ENCODE assay signal across 8 cellular contexts in genomic region chrX:112841114-112841819, GRCh38. TPM values are rescaled to one million over a fixed set of nuclear protein-coding genes. Genes with fewer than 3 reads are reported as not detected.
A peak's percentile ranks its signal among the peaks of the same experiment; 100 is the strongest.
DNase-seq lines count a peak whose midpoint lies in the region; ATAC-seq and TF ChIP-seq lines count a peak whose summit lies in the region.

No MANE protein-coding gene starts in this region.

- H3K27me3 ChIP-seq in A673 (replicated peaks; ENCODE audit: insufficient read depth, low read depth, low read length, poor library complexity): no peaks in the 10 kb centered on the region
- H3K27me3 ChIP-seq in layer of hippocampus (ENCODE audit: control insufficient read depth, insufficient read depth, low read length): no peaks in the 10 kb centered on the region

- H3K9me3 ChIP-seq in A673 (ENCODE audit: low read depth, low read length, poor library complexity, severe bottlenecking): no peaks in the 10 kb centered on the region

- peak; percentile 76 for DNase-seq in A673 (ENCODE audit: low spot score)
- peak; percentile 68 for DNase-seq in NCI-H2196 (lab: John Stamatoyannopoulos, UW; ENCODE audit: unreplicated experiment)
- DNase-seq in activated CD4-positive, alpha-beta T cell treated with anti-CD3 and anti-CD28 coated beads for 1 hour: peak; percentile 60
- peak; percentile 81 for DNase-seq in choroid plexus epithelial cell (ENCODE audit: low read depth)
- DNase-seq in stimulated activated CD4-positive, alpha-beta T cell treated with anti-CD3 and anti-CD28 coated beads, Interleukin-1b, Interleukin-23, amount 100 ng/mL, for 24 hours (ENCODE audit: low read depth in 4 of 4, low spot score in 1 of 4): peak in 3 of 4 experiments; percentile 41 to 56 (median 55)

- intact Hi-C loops in A673 (cut with micrococcal nuclease; ENCODE audit: unreplicated experiment): no loop called here

- CTCF ChIA-PET in A673 (lab: Charles Lee): no interaction called here

- H3K27ac ChIP-seq in A673 (ENCODE audit: low read depth, low read length, poor library complexity, severe bottlenecking) (no peak overlapping the region), layer of hippocampus (ENCODE audit: low read depth, low read length) (peak overlapping the region; percentile 82)

- no peak for TF ChIP-seq CTCF in A673 (conservative IDR thresholded peaks at IDR 0.05; ENCODE audit: low read depth, low read length)
- no peak for TF ChIP-seq CTCF in choroid plexus epithelial cell (conservative IDR thresholded peaks at IDR 0.05; ENCODE audit: low read depth, low read length)

- no peaks in the 10 kb centered on the region for H3K4me1 ChIP-seq in A673 (ENCODE audit: insufficient read depth, low read length, poor library complexity, severe bottlenecking)

- POLR2A ChIA-PET in A673 (lab: Charles Lee; ENCODE audit: low non-redundant PET): no interaction called here

- H3K4me3 ChIP-seq in A673 (ENCODE audit: low read depth, low read length, poor library complexity, severe bottlenecking) (peak overlapping the region; percentile 45), choroid plexus epithelial cell (ENCODE audit: low read depth, low read length) (peak overlapping the region; percentile 56)

- BruUV-seq in A673 (replicated peaks; lab: Mats Ljungman, UMichigan): no TSS peak

- no peaks in the 10 kb centered on the region for H3K36me3 ChIP-seq in A673 (ENCODE audit: insufficient read depth, low read length, poor library complexity, severe bottlenecking)

- ATAC-seq in GM18868 (IDR thresholded peaks at IDR 0.05; ENCODE audit: unreplicated experiment): peak; percentile 99
- peak; percentile 98 for ATAC-seq in HG03135 (IDR thresholded peaks at IDR 0.05; ENCODE audit: unreplicated experiment)

RNA-seq across cellular contexts. Expression of gene AMOT, which starts 0.6 kb away (rescaled TPM):
- total RNA-seq in A673 (2021): 2.1 and 2.6 TPM in 2 replicates
